ENCODE assay signal across 29 cellular contexts in the genomic region with DNA sequence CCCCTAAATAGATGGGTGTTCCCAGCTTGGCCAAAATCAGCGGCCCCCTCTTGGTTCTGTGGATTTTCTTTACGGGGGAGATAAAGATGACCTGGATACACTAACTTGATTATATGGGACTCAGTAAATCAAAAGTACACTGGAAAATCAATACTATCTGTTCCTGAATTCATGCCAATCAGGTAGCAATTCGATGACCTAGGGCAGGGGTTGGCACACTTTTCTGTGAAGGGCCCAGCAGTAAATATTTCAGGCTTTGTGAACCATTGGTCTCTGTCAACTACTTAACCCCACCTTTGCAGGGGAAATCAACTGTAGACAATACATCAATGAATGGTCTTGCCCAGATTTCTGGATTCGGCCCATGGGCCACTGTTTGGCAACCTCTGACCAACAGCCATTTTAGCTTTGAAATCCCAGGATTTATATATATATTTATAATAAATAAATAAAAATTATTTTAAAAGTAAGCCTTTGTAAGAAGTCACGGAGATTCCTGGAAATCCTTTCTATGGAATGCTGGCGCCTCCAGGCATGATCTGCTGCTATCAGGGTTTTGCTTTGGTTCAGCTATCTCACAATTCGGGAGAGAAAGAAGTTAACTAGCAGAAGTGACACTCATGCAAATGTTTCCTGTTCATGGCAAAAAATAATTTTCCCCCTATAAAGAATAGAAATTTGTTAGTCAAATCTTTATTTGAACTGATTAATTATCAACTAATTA. TPM values are rescaled to one million over a fixed set of nuclear protein-coding genes. Genes with fewer than 3 reads are reported as not detected.
"Had no signal": no experiment of that assay in that cellular context is flagged by ENCODE, and none has a peak within 500 bp of the region (broad histone marks: within the 10 kb centered on the region; RNA-seq: fewer than 3 reads in every experiment).

No MANE protein-coding gene starts in this region.

- H3K27me3 ChIP-seq: left lung, pancreas, sigmoid colon, spleen, tibial nerve, upper lobe of left lung, vagina had no signal

- H3K9me3 ChIP-seq: left lung, pancreas, prostate gland, sigmoid colon, spleen, tibial nerve, upper lobe of left lung, vagina had no signal

- H3K27ac ChIP-seq: left lung, pancreas, prostate gland, sigmoid colon, spleen, tibial nerve, upper lobe of left lung, vagina had no signal

- FAIRE-seq: keratinocyte, pancreas, small intestine had no signal

- H3K36me3 ChIP-seq: left lung, pancreas, prostate gland, sigmoid colon, spleen, tibial nerve, upper lobe of left lung, vagina had no signal

- H3K4me1 ChIP-seq: left lung, prostate gland, sigmoid colon, spleen, tibial nerve, upper lobe of left lung, vagina had no signal

- DNase-seq: hippocampal formation; kidney glomerular epithelial cell; left cardiac atrium; left lung; naive thymus-derived CD8-positive, alpha-beta T cell; nucleus accumbens; pancreas; posterior cingulate gyrus; retina; right cardiac atrium; sigmoid colon; small intestine; spleen; stimulated activated CD4-positive, alpha-beta T cell treated with anti-CD3 and anti-CD28 coated beads, Interleukin-1b, Interleukin-23, amount 100 ng/mL, for 48 hours; stimulated activated CD4-positive, alpha-beta T cell treated with anti-CD3 and anti-CD28 coated beads, Interleukin-2, amount 100 ng/mL, for 48 hours; stimulated activated CD4-positive, alpha-beta T cell treated with anti-CD3 and anti-CD28 coated beads, Interleukin-4, amount 100 ng/mL, for 4 hours; stimulated activated CD8-positive, alpha-beta memory T cell treated with anti-CD3 and anti-CD28 coated beads, Interleukin-4, amount 100 ng/mL, for 48 hours; stimulated activated naive CD4-positive, alpha-beta T cell treated with Interleukin-2 at 50 U/mL for 16 hours; stimulated activated naive CD8-positive, alpha-beta T cell treated with anti-CD3 and anti-CD28 coated beads, Interleukin-15, amount 100 ng/mL, for 72 hours; substantia nigra; upper lobe of left lung had no signal

- ATAC-seq: left cardiac atrium; left lung; naive thymus-derived CD8-positive, alpha-beta T cell; pancreas; right cardiac atrium; stimulated activated memory B cell treated with anti-CD40 and anti-IgM and Interleukin-4, amounts not matched to agents 10 μg/mL and 1 μg/mL and 100 μg/mL, for 72 hours; stimulated activated naive CD8-positive, alpha-beta T cell treated with anti-CD3 and anti-CD28 coated beads, Interleukin-15, amount 100 ng/mL, for 72 hours had no signal

- H3K4me3 ChIP-seq: left lung, lung, pancreas, prostate gland, sigmoid colon, spleen, tibial nerve, upper lobe of left lung, vagina had no signal

RNA-seq across cellular contexts. Expression of gene SLC15A1, which starts 32.8 kb away (rescaled TPM):
- total RNA-seq: left cardiac atrium; left lung; naive thymus-derived CD8-positive, alpha-beta T cell; neural crest cell; osteoblast; spleen; tibial nerve had no signal
- polyA plus RNA-seq: naive thymus-derived CD8-positive, alpha-beta T cell; right cardiac atrium had no signal
